Comparison of ENCODE assay signal across 2 cellular contexts in the genomic region with DNA sequence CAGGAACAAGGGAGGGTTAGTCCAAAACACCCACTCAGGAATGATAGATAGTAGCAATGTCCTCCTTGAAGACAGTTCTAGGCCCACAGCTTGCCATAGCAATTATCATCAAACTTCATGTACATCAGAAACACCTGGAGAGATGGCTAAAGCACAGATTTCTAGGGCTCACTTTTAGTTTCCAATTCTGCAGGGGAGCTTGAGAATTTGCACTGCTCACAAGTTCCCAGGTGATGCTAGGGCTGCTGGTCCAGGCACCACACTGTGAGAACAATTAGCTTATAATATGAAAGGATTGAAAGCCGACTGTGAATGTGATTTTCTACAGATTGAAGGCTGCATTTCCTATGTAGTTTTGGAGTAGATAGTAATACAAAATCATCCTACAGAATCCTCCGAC.
TF ChIP-seq lines count a peak whose summit lies in the region.

No MANE protein-coding gene starts in this region.

TF ChIP-seq in GM23338, 12 proteins besides CTCF, POLR2A, EP300 and RAD21:
- TF ChIP-seq ETS1 (IDR thresholded peaks at IDR 0.05) = no peak
- no peak for TF ChIP-seq EZH2 (IDR thresholded peaks at IDR 0.05; ENCODE audit: low read depth, unreplicated experiment)
- TF ChIP-seq ZNF114 (CRISPR knock-in tag; IDR thresholded peaks at IDR 0.05) = no peak
- no peak for TF ChIP-seq ZNF331 (CRISPR knock-in tag; IDR thresholded peaks at IDR 0.05; ENCODE audit: low read depth)
- TF ChIP-seq, protein P1, sequence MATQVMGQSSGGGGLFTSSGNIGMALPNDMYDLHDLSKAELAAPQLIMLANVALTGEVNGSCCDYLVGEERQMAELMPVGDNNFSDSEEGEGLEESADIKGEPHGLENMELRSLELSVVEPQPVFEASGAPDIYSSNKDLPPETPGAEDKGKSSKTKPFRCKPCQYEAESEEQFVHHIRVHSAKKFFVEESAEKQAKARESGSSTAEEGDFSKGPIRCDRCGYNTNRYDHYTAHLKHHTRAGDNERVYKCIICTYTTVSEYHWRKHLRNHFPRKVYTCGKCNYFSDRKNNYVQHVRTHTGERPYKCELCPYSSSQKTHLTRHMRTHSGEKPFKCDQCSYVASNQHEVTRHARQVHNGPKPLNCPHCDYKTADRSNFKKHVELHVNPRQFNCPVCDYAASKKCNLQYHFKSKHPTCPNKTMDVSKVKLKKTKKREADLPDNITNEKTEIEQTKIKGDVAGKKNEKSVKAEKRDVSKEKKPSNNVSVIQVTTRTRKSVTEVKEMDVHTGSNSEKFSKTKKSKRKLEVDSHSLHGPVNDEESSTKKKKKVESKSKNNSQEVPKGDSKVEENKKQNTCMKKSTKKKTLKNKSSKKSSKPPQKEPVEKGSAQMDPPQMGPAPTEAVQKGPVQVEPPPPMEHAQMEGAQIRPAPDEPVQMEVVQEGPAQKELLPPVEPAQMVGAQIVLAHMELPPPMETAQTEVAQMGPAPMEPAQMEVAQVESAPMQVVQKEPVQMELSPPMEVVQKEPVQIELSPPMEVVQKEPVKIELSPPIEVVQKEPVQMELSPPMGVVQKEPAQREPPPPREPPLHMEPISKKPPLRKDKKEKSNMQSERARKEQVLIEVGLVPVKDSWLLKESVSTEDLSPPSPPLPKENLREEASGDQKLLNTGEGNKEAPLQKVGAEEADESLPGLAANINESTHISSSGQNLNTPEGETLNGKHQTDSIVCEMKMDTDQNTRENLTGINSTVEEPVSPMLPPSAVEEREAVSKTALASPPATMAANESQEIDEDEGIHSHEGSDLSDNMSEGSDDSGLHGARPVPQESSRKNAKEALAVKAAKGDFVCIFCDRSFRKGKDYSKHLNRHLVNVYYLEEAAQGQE (IDR thresholded peaks at IDR 0.05; ENCODE audit: unreplicated experiment) = no peak

TF ChIP-seq in WTC11, 78 proteins besides CTCF, POLR2A, EP300 and RAD21:
- TF ChIP-seq ZNF263 (CRISPR knock-in tag; IDR thresholded peaks at IDR 0.05; ENCODE audit: low read depth) (no peak), USF1 (CRISPR knock-in tag; IDR thresholded peaks at IDR 0.05) (no peak)
- TF ChIP-seq, protein P2, sequence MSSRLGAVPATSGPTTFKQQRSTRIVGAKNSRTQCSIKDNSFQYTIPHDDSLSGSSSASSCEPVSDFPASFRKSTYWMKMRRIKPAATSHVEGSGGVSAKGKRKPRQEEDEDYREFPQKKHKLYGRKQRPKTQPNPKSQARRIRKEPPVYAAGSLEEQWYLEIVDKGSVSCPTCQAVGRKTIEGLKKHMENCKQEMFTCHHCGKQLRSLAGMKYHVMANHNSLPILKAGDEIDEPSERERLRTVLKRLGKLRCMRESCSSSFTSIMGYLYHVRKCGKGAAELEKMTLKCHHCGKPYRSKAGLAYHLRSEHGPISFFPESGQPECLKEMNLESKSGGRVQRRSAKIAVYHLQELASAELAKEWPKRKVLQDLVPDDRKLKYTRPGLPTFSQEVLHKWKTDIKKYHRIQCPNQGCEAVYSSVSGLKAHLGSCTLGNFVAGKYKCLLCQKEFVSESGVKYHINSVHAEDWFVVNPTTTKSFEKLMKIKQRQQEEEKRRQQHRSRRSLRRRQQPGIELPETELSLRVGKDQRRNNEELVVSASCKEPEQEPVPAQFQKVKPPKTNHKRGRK (CRISPR knock-in tag; IDR thresholded peaks at IDR 0.05; ENCODE audit: borderline replicate concordance) = no peak
TF ChIP-seq in WTC11: peak in this region for 0.
